Comparison of ENCODE assay signal across 24 cellular contexts in the genomic region with DNA sequence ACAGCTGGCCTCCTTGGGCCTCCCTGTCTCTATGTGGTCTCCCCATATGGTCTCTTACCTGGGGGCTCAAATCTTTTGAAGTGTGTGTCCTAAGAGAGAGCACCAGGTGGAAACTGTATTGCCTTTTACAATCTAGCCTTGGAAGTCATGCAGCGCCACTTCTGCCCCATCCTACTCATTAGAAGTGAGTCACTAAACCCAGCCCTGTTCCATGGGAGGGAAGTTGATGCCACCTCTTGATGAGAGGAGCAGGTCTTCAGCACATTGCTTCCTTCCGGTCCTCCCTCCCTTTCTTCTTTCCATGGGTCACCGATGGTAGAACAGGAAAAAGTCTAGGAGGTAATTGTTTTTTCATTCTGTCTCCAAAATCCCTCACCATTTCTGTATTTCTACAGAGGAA.
"Had no signal": no experiment of that assay in that cellular context is flagged by ENCODE, and none has a peak within 500 bp of the region (broad histone marks: within the 10 kb centered on the region; RNA-seq: fewer than 3 reads in every experiment).

No MANE protein-coding gene starts in this region.

- H3K4me3 ChIP-seq: colonic mucosa, heart left ventricle, left lung, lower lobe of right lung, pancreas, smooth muscle cell, suprapubic skin, thyroid gland, upper lobe of left lung, uterus had no signal

- DNase-seq: colonic mucosa; dermis blood vessel endothelial cell; heart left ventricle; hippocampal formation; kidney glomerular epithelial cell; left lung; lower lobe of right lung; midbrain; naive B cell; occipital lobe; pancreas; right cardiac atrium; stimulated activated CD4-positive, alpha-beta T cell treated with anti-CD3 and anti-CD28 coated beads, Interleukin-4, amount 100 ng/mL, for 1 hour; stimulated activated CD8-positive, alpha-beta memory T cell treated with anti-CD3 and anti-CD28 coated beads, Interleukin-4, amount 100 ng/mL, for 48 hours; stimulated activated naive CD8-positive, alpha-beta T cell treated with anti-CD3 and anti-CD28 coated beads, Interleukin-15, Interleukin-2, amounts not matched to agents 100 U/mL and 50 U/mL, for 24 hours; upper lobe of left lung; uterus had no signal

- H3K27me3 ChIP-seq: colonic mucosa, left lung, pancreas, thyroid gland, upper lobe of left lung, uterus had no signal

- FAIRE-seq: endothelial cell of umbilical vein, frontal cortex, islet of Langerhans, pancreas had no signal

- H3K4me1 ChIP-seq: colonic mucosa, heart left ventricle, suprapubic skin, uterus had no signal

- ATAC-seq: heart left ventricle; left lung; lower lobe of right lung; pancreas; stimulated activated effector memory CD8-positive, alpha-beta T cell treated with anti-CD3 and anti-CD28 coated beads, Interleukin-12 subunit alpha, Interleukin-12 subunit beta, amount 100 ng/mL, for 72 hours; stimulated activated naive CD8-positive, alpha-beta T cell treated with anti-CD3 and anti-CD28 coated beads, Interleukin-15, Interleukin-2, amounts not matched to agents 100 U/mL and 50 U/mL, for 24 hours had no signal

- H3K4me2 ChIP-seq: smooth muscle cell had no signal

- H3K36me3 ChIP-seq: colonic mucosa, heart left ventricle, left lung, lower lobe of right lung, pancreas, suprapubic skin, thyroid gland, upper lobe of left lung, uterus had no signal

- H3K9me3 ChIP-seq: colonic mucosa, left lung, lower lobe of right lung, pancreas, suprapubic skin, thyroid gland, upper lobe of left lung, uterus had no signal

- H3K27ac ChIP-seq: colonic mucosa, heart left ventricle, left lung, lower lobe of right lung, pancreas, suprapubic skin, upper lobe of left lung, uterus had no signal
